In genomic region chr7:2928256-2928612, GRCh38 we compare ENCODE assay signal across 1 cellular context.
TF ChIP-seq lines count a peak whose summit lies in the region.

No MANE protein-coding gene starts in this region.

TF ChIP-seq in H1, 55 proteins besides CTCF, POLR2A, EP300 and RAD21:
- TF ChIP-seq POLR2AphosphoS5 (IDR thresholded peaks at IDR 0.05; ENCODE audit: low read depth, low read length) (no peak), SP4 (IDR thresholded peaks at IDR 0.05; ENCODE audit: low read length) (no peak), SAP30 (IDR thresholded peaks at IDR 0.05; ENCODE audit: insufficient read depth, insufficient replicate concordance, low read length) (no peak), SRF (IDR thresholded peaks at IDR 0.05; ENCODE audit: low read depth, low read length) (no peak), KDM4A (IDR thresholded peaks at IDR 0.05; ENCODE audit: low read depth, low read length, severe bottlenecking) (no peak), MAFK (IDR thresholded peaks at IDR 0.05; ENCODE audit: low read depth, low read length) (no peak), SIRT6 (IDR thresholded peaks at IDR 0.05; ENCODE audit: low read length) (no peak), SIX5 (IDR thresholded peaks at IDR 0.05; ENCODE audit: low read depth, low read length) (no peak), KDM1A (IDR thresholded peaks at IDR 0.05; ENCODE audit: borderline replicate concordance, low read length) (no peak), SP2 (IDR thresholded peaks at IDR 0.05; ENCODE audit: low read length) (no peak), RFX5 (IDR thresholded peaks at IDR 0.05; ENCODE audit: borderline replicate concordance, low read depth, low read length) (no peak), NRF1 (IDR thresholded peaks at IDR 0.05; ENCODE audit: low read depth, low read length) (no peak), GABPA (IDR thresholded peaks at IDR 0.05; ENCODE audit: borderline replicate concordance, insufficient read depth, low read length) (no peak), ATF3 (IDR thresholded peaks at IDR 0.05; ENCODE audit: insufficient read depth, low read depth, low read length) (no peak), PHF8 (conservative IDR thresholded peaks at IDR 0.05; ENCODE audit: low read depth, low read length) (no peak)
